20 cellular contexts compared by ENCODE assay signal in the genomic region with DNA sequence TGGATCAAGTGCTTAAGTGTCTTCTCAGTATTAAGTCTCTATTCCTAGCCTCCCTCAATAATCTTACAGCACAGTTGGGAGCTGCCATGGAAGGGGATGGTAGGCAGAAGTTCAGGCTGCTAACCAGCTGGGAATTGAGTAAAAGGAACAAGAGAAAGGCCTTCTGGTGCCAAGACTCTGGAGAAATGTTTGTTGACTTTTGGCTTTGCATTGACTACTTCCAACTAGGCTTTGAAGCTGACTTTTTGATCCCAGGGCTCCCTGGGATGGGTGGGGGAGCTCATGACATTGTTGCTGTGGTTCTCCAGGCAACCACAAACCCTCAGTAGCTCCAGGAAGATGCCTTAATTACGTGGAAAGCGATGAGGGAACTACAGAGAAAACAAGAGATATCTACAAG.
DNase-seq lines count a peak whose midpoint lies in the region; ATAC-seq and TF ChIP-seq lines count a peak whose summit lies in the region.
"Had no signal": no experiment of that assay in that cellular context is flagged by ENCODE, and none has a peak within 500 bp of the region (broad histone marks: within the 10 kb centered on the region; RNA-seq: fewer than 3 reads in every experiment).

No MANE protein-coding gene starts in this region.

- WGBS in hepatocyte (ENCODE audit: low lambda C conversion rate, missing lambda C conversion rate) = 44% methylated on average over 2 of the region's 2 CpGs

- TF ChIP-seq CTCF in astrocyte of the spinal cord (IDR thresholded peaks at IDR 0.05; ENCODE audit: low read depth, low read length) = no peak
- no peak for TF ChIP-seq CTCF in hepatocyte (IDR thresholded peaks at IDR 0.05; ENCODE audit: poor library complexity)

- DNase-seq in HT-29 (ENCODE audit: low spot score) (peak; percentile 74), astrocyte of the spinal cord (ENCODE audit: low read depth, low spot score) (peak; percentile 90), hepatocyte (ENCODE audit: low spot score) (no peak), stromal cell of bone marrow (ENCODE audit: low read depth) (peak; percentile 77), DMS79 treated with DMSO at 0.1 percent for 48 hours (lab: John Stamatoyannopoulos, UW) (no peak)
- DNase-seq: activated CD4-positive, alpha-beta memory T cell treated with anti-CD3 and anti-CD28 coated beads for 36 hours; activated naive CD8-positive, alpha-beta T cell treated with anti-CD3 and anti-CD28 coated beads, Interleukin-2, amount 10 ng/mL, durations not matched to agents 7 days and 5 days; activated T-cell treated with anti-CD3 and anti-CD28 coated beads, Interleukin-2, amount 50 U/mL, for 48 hours; C1 segment of cervical spinal cord; DMS153; glutamatergic neuron; H9; NCI-H2081; NCI-H69; PC-9; stimulated activated CD4-positive, alpha-beta T cell treated with anti-CD3 and anti-CD28 coated beads, Interleukin-4, amount 100 ng/mL, for 24 hours; stimulated activated CD8-positive, alpha-beta memory T cell treated with anti-CD3 and anti-CD28 coated beads, Interleukin-4, amount 100 ng/mL, for 48 hours had no signal

- H3K4me1 ChIP-seq in hepatocyte (ENCODE audit: insufficient read depth) = no peaks in the 10 kb centered on the region

- peak overlapping the region; percentile 25 for H2AFZ ChIP-seq in hepatocyte
- H2AFZ ChIP-seq: PC-9 had no signal

- no peak overlapping the region for H3K4me3 ChIP-seq in astrocyte of the spinal cord (ENCODE audit: low read depth, low read length)
- H3K4me3 ChIP-seq in hepatocyte = no peak overlapping the region
- H3K4me3 ChIP-seq: PC-9, tibial nerve had no signal

- H4K20me1 ChIP-seq in hepatocyte (ENCODE audit: insufficient read depth, poor library complexity, severe bottlenecking) = no peaks in the 10 kb centered on the region

- H3K27ac ChIP-seq in hepatocyte = peak overlapping the region; percentile 31
- H3K27ac ChIP-seq: PC-9 had no signal

- no peak overlapping the region for H3K4me2 ChIP-seq in hepatocyte
- H3K4me2 ChIP-seq: PC-9 had no signal

- H3K27me3 ChIP-seq in hepatocyte = no peaks in the 10 kb centered on the region
- H3K27me3 ChIP-seq: tibial nerve had no signal

- no peak for ATAC-seq in GM21723 (IDR thresholded peaks at IDR 0.05; ENCODE audit: unreplicated experiment)
- no peak for ATAC-seq in HG03460 (IDR thresholded peaks at IDR 0.05; ENCODE audit: unreplicated experiment)

- H3K9me3 ChIP-seq in hepatocyte (ENCODE audit: low read depth) = no peaks in the 10 kb centered on the region
- H3K9me3 ChIP-seq: tibial nerve had no signal

- H3K79me2 ChIP-seq in hepatocyte = no peaks in the 10 kb centered on the region

- H3K36me3 ChIP-seq in hepatocyte (replicated peaks; ENCODE audit: insufficient read depth, low read depth) = no peaks in the 10 kb centered on the region
- H3K36me3 ChIP-seq: tibial nerve had no signal

- no peaks in the 10 kb centered on the region for H3K9me2 ChIP-seq in hepatocyte (replicated peaks; ENCODE audit: insufficient read depth)

- in situ Hi-C loops in astrocyte of the spinal cord (cut with HindIII; ENCODE audit: low sequenced_read_pairs) = no loop called here

Comparison
In these comparisons a context has a peak if more than half of its experiments do, and no peak if none do; other contexts are left out.
1. DNase-seq: peak in HT-29 (single experiment), astrocyte of the spinal cord (single experiment) and stromal cell of bone marrow (single experiment); none in hepatocyte (single experiment) and DMS79 treated with DMSO at 0.1 percent for 48 hours (single experiment).